In the genomic region with DNA sequence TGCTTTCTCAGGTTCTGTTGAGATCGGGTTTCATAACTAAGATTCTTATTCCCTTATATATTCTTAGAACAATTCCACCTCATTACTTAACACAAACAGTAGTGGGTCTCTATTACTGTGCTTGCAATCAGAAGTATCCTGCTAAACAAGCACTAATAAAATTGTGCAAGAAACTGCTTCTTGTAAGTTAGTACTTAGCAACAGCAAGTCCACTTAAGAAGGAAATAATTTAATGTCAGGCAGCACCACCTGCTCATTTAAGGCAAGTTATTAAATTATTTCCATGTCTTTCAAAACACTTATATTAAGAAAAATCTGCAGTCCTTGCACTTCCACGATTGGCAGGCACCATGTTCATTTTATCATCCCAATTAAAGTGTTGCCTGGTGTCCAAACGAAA, we compare ENCODE assay signal across 14 cellular contexts.
DNase-seq lines count a peak whose midpoint lies in the region; TF ChIP-seq lines count a peak whose summit lies in the region.
"Had no signal": no experiment of that assay in that cellular context is flagged by ENCODE, and none has a peak within 500 bp of the region (broad histone marks: within the 10 kb centered on the region; RNA-seq: fewer than 3 reads in every experiment).

No MANE protein-coding gene starts in this region.

- peaks cover 61% of the 10 kb centered on the region for H3K4me1 ChIP-seq in SJSA1 (replicated peaks)
- peaks cover 59% of the 10 kb centered on the region for H3K4me1 ChIP-seq in left ventricle myocardium inferior

- no peaks in the 10 kb centered on the region for H3K9me3 Mint-ChIP-seq in activated CD4-positive, alpha-beta T cell treated with anti-CD3 and anti-CD28 coated beads, Interleukin-2, amount 10 ng/mL, durations not matched to agents 24 days and 14 days

- H3K4me1 Mint-ChIP-seq in activated CD4-positive, alpha-beta T cell treated with anti-CD3 and anti-CD28 coated beads, Interleukin-2, amount 10 ng/mL, durations not matched to agents 24 days and 14 days: peaks cover 47% of the 10 kb centered on the region

- peak overlapping the region; percentile 27 for H3K27ac Mint-ChIP-seq in activated CD4-positive, alpha-beta T cell treated with anti-CD3 and anti-CD28 coated beads, Interleukin-2, amount 10 ng/mL, durations not matched to agents 24 days and 14 days

- H3K36me3 ChIP-seq in SJSA1 (peaks cover 18% of the 10 kb centered on the region), left ventricle myocardium inferior (peaks cover 11% of the 10 kb centered on the region)
- H3K36me3 ChIP-seq: gastrocnemius medialis had no signal

- H3K27me3 ChIP-seq in SJSA1 (replicated peaks): no peaks in the 10 kb centered on the region
- no peaks in the 10 kb centered on the region for H3K27me3 ChIP-seq in left ventricle myocardium inferior (ENCODE audit: low read depth)
- H3K27me3 ChIP-seq: gastrocnemius medialis had no signal

- H3K4me3 Mint-ChIP-seq in activated CD4-positive, alpha-beta T cell treated with anti-CD3 and anti-CD28 coated beads, Interleukin-2, amount 10 ng/mL, durations not matched to agents 24 days and 14 days: no peak overlapping the region

- no peak for DNase-seq in activated CD4-positive, alpha-beta T cell treated with anti-CD3 and anti-CD28 coated beads, Interleukin-2, amount 10 ng/mL, durations not matched to agents 24 days and 14 days
- no peak for DNase-seq in activated CD4-positive, alpha-beta T cell treated with anti-CD3 and anti-CD28 coated beads for 1 hour
- DNase-seq in SJSA1 (ENCODE audit: low read depth in 1 of 2, low spot score in 2 of 2) (no peak), left ventricle myocardium inferior (no peak), renal cortical epithelial cell (ENCODE audit: low read depth) (peak; percentile 58), SW 1271 (lab: John Stamatoyannopoulos, UW) (no peak), NCI-H774 (lab: John Stamatoyannopoulos, UW) (no peak), putamen (ENCODE audit: low spot score) (no peak)
- DNase-seq: activated CD4-positive, CD25-positive, alpha-beta regulatory T cell treated with anti-CD3 and anti-CD28 coated beads, Interleukin-2, amount 50 U/mL, for 72 hours; Calu3; effector CD8-positive, alpha-beta T cell; gastrocnemius medialis; NCI-H1417 treated with DMSO at 0.1 percent for 48 hours; right cardiac atrium had no signal

- H3K4me3 ChIP-seq in SJSA1 (no peak overlapping the region), left ventricle myocardium inferior (no peak overlapping the region)
- H3K4me3 ChIP-seq: gastrocnemius medialis had no signal

- H3K36me3 Mint-ChIP-seq in activated CD4-positive, alpha-beta T cell treated with anti-CD3 and anti-CD28 coated beads, Interleukin-2, amount 10 ng/mL, durations not matched to agents 24 days and 14 days (ENCODE audit: low read depth): peaks cover 23% of the 10 kb centered on the region

- TF ChIP-seq CTCF in left ventricle myocardium inferior (IDR thresholded peaks at IDR 0.05; ENCODE audit: borderline replicate concordance): no peak

- H3K27me3 Mint-ChIP-seq in activated CD4-positive, alpha-beta T cell treated with anti-CD3 and anti-CD28 coated beads, Interleukin-2, amount 10 ng/mL, durations not matched to agents 24 days and 14 days: no peaks in the 10 kb centered on the region

- intact Hi-C loops in activated CD4-positive, alpha-beta T cell treated with anti-CD3 and anti-CD28 coated beads, Interleukin-2, amount 10 ng/mL, durations not matched to agents 24 days and 14 days (cut with micrococcal nuclease): loop anchor here (5.0 kb wide), 1 partner anchor 33 kb away; no protein-coding TSS in a partner anchor
- intact Hi-C loops in left ventricle myocardium inferior (cut with micrococcal nuclease): loop anchor here (10.0 kb wide), 1 partner anchor 59 kb away; no protein-coding TSS in a partner anchor

- H3K27ac ChIP-seq in SJSA1 (peak overlapping the region; percentile 2; the same call in 1 of the 2 replicates), left ventricle myocardium inferior (replicated peaks) (peak overlapping the region; percentile 39)
- H3K27ac ChIP-seq: gastrocnemius medialis had no signal

- H3K9me3 ChIP-seq in SJSA1 (replicated peaks) (no peaks in the 10 kb centered on the region), left ventricle myocardium inferior (replicated peaks) (peaks cover 10% of the 10 kb centered on the region)
